Comparison of ENCODE assay signal across 8 cellular contexts in the genomic region with DNA sequence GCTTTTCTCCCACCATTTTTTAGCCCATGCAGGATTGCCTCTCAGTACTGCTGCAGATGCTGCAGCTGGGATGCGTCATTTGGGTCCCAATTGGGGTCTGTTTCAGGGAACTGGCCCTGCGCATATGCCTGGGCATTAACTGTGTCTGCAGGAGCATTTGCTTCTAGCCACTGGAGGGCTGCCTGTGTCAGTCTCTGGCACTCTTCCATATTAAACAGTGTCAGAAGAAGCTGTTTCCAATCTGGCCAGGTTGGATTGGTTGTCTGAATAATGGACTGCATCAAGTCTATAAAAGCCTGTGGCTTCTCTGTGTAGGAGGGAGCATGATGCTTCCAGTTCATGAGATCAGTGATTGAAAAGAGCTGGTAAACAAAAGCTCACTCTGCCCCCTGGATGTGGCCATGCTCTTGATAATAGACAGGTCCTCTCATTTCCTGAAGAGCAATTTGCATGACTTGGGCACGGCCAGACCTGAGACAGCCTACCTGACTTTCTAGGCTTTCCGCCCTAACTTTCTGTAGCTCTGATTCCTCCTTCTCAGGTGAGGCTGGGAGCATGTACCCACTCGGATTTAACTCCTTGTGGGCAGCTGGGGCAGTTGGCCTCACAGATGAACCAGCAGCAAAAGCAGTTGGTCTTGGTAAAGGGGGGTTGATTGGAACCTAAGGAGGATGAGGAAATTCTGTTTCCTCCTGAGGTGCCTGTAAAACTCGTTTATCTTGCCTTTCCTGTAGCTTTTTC. TPM values are rescaled to one million over a fixed set of nuclear protein-coding genes. Genes with fewer than 3 reads are reported as not detected.
DNase-seq lines count a peak whose midpoint lies in the region; ATAC-seq and TF ChIP-seq lines count a peak whose summit lies in the region.

No MANE protein-coding gene starts in this region.

- CTCF ChIA-PET in PC-3 (lab: Charles Lee): no interaction called here

- no peak overlapping the region for H3K9ac ChIP-seq in PC-3 (ENCODE audit: low read length)

- no peaks in the 10 kb centered on the region for H3F3A ChIP-seq in PC-3 (ENCODE audit: low read length, unreplicated experiment)

- H2AFZ ChIP-seq in PC-3 (ENCODE audit: low read length): peak overlapping the region; percentile 2; the same call in 1 of the 2 replicates

- intact Hi-C loops in PC-3 (cut with micrococcal nuclease): no loop called here

- in situ Hi-C loops in Caki2 (cut with HindIII; ENCODE audit: low pct_unique_long_range_greater_than_20kb, low sequenced_read_pairs): no loop called here

- ATAC-seq in PC-3 (peak; percentile 46), GM19328 (IDR thresholded peaks at IDR 0.05; ENCODE audit: unreplicated experiment) (no peak)

- no TSS peak for BruUV-seq in PC-3 (replicated peaks; lab: Mats Ljungman, UMichigan)

- DNase-seq in Caki2 (ENCODE audit: low read depth) (peak; percentile 78), HFF-Myc (ENCODE audit: extremely low read depth, low read depth) (peak; percentile 21), PC-3 (peak; percentile 83), kidney glomerular epithelial cell (lab: John Stamatoyannopoulos, UW) (peak; percentile 49), NCI-H526 treated with DMSO at 0.1 percent for 48 hours (lab: John Stamatoyannopoulos, UW) (no peak)
- no peak for DNase-seq in stimulated activated CD4-positive, alpha-beta T cell treated with anti-CD3 and anti-CD28 coated beads, Interleukin-15, amount 100 ng/mL, for 24 hours
- DNase-seq in stimulated activated CD4-positive, alpha-beta T cell treated with anti-CD3 and anti-CD28 coated beads, Interleukin-1b, Interleukin-23, amount 100 ng/mL, for 48 hours: no peak

- H3K4me3 ChIP-seq in HFF-Myc (replicated peaks; ENCODE audit: low read depth, low read length) (no peak overlapping the region), PC-3 (ENCODE audit: low read length) (peak overlapping the region; percentile 3; the same call in 1 of the 2 replicates)

- H3K4me2 ChIP-seq in PC-3 (ENCODE audit: low read length): peak overlapping the region; percentile 51

- H3K9me3 ChIP-seq in PC-3 (ENCODE audit: low read length): no peaks in the 10 kb centered on the region

- H3K9me2 ChIP-seq in PC-3 (replicated peaks; ENCODE audit: low read length): no peaks in the 10 kb centered on the region

- POLR2A ChIA-PET in PC-3 (lab: Charles Lee; ENCODE audit: unreplicated experiment): no interaction called here

- no peaks in the 10 kb centered on the region for H4K20me1 ChIP-seq in PC-3 (ENCODE audit: low read length)

- no peaks in the 10 kb centered on the region for H3K36me3 ChIP-seq in PC-3 (ENCODE audit: low read depth, low read length)

- peaks cover 12% of the 10 kb centered on the region for H3K4me1 ChIP-seq in PC-3 (ENCODE audit: insufficient read depth, low read length)

- H3K27ac ChIP-seq in PC-3 (ENCODE audit: low read length): peak overlapping the region; percentile 28; the same call in 1 of the 2 replicates

- H3K27me3 ChIP-seq in PC-3 (ENCODE audit: low read length): no peaks in the 10 kb centered on the region

- no peak for TF ChIP-seq CTCF in HFF-Myc (IDR thresholded peaks at IDR 0.05; ENCODE audit: low read depth, low read length, missing control alignments)
- TF ChIP-seq CTCF in PC-3 (conservative IDR thresholded peaks at IDR 0.05; ENCODE audit: low read depth, low read length): no peak; the same call in none of the 2 replicates

- no peaks in the 10 kb centered on the region for H3K79me2 ChIP-seq in PC-3 (ENCODE audit: low read length)

RNA-seq across cellular contexts. Expression of a gene that starts 29.2 kb away (rescaled TPM):
- total RNA-seq in Caki2 (2014; rRNA removed; shearing (Covaris generic); ENCODE audit: low replicate concordance): not detected in 2 replicates
- not detected in 2 replicates for total RNA-seq in PC-3 (2014; rRNA removed)

Comparison
In these comparisons a context has a peak if more than half of its experiments do, and no peak if none do; other contexts are left out.
1. DNase-seq: peak in Caki2 (single experiment), HFF-Myc (single experiment), PC-3 (single experiment) and kidney glomerular epithelial cell (single experiment); none in stimulated activated CD4-positive, alpha-beta T cell treated with anti-CD3 and anti-CD28 coated beads, Interleukin-15, amount 100 ng/mL, for 24 hours (single experiment), stimulated activated CD4-positive, alpha-beta T cell treated with anti-CD3 and anti-CD28 coated beads, Interleukin-1b, Interleukin-23, amount 100 ng/mL, for 48 hours (single experiment) and NCI-H526 treated with DMSO at 0.1 percent for 48 hours (single experiment).